Comparison of ENCODE assay signal across 8 cellular contexts in the genomic region with DNA sequence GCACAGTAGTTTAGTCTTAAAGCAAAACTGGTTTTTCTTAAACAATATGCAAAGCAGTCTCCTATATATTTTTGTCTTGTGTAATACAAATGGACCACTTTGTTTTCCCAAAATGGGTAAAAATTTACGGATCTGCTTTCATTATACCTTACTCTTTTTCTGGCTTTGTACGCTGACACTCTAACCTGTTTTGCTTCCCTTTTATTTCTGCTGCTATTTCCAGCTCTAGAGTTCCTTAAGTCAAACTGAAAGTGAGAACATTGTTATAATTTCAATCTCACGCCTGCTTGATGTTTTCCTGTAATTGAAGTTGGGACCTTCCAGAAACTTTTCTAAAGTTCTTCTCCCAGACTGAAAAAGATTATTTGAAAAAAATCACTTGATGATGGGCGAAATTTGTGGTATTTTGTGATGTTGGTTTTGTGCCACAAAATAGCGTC. TPM values are rescaled to one million over a fixed set of nuclear protein-coding genes. Genes with fewer than 3 reads are reported as not detected.
DNase-seq lines count a peak whose midpoint lies in the region; ATAC-seq, FAIRE-seq and TF ChIP-seq lines count a peak whose summit lies in the region.

No MANE protein-coding gene starts in this region.

- H3K9ac ChIP-seq in kidney (ENCODE audit: low read length in 2 of 2): peak overlapping the region; percentile 77 to 89

- ATAC-seq in HG03039 (IDR thresholded peaks at IDR 0.05; ENCODE audit: unreplicated experiment) (peak; percentile 6), HG02623 (IDR thresholded peaks at IDR 0.05; ENCODE audit: unreplicated experiment) (no peak), GM18505 (IDR thresholded peaks at IDR 0.05; ENCODE audit: unreplicated experiment) (no peak)
- ATAC-seq in activated T-helper 17 cell treated with anti-CD3 and anti-CD28 coated beads, Interleukin-2, amount 50 U/mL, for 72 hours (replicated peaks): peak; percentile 6

- H3K4me1 ChIP-seq in kidney (ENCODE audit: control insufficient read depth in 1 of 2, insufficient read depth in 1 of 2, low read depth in 1 of 2, low read length in 2 of 2): no peaks in the 10 kb centered on the region
- peaks cover 26 to 44% of the 10 kb centered on the region in 2 donors for H3K4me1 ChIP-seq in thyroid gland

- peak overlapping the region; percentile 91 for H3K4me3 Mint-ChIP-seq in activated T-helper 17 cell treated with anti-CD3 and anti-CD28 coated beads, Interleukin-2, amount 50 U/mL, for 72 hours

- no peaks in the 10 kb centered on the region for H3K9me3 Mint-ChIP-seq in activated T-helper 17 cell treated with anti-CD3 and anti-CD28 coated beads, Interleukin-2, amount 50 U/mL, for 72 hours

- no peak for TF ChIP-seq POLR2A in thyroid gland (IDR thresholded peaks at IDR 0.05)
- no peak for TF ChIP-seq POLR2A in GM18505 (IDR thresholded peaks at IDR 0.05; ENCODE audit: borderline replicate concordance, extremely low read depth, insufficient read depth, insufficient read length)

- no peaks in the 10 kb centered on the region for H3K27me3 Mint-ChIP-seq in activated T-helper 17 cell treated with anti-CD3 and anti-CD28 coated beads, Interleukin-2, amount 50 U/mL, for 72 hours

- no peaks in the 10 kb centered on the region for H3K27me3 ChIP-seq in thyroid gland

- H3K4me1 Mint-ChIP-seq in activated T-helper 17 cell treated with anti-CD3 and anti-CD28 coated beads, Interleukin-2, amount 50 U/mL, for 72 hours: peaks cover 17% of the 10 kb centered on the region

- H3K27ac Mint-ChIP-seq in activated T-helper 17 cell treated with anti-CD3 and anti-CD28 coated beads, Interleukin-2, amount 50 U/mL, for 72 hours: peak overlapping the region; percentile 99

- DNase-seq in GM10266 (ENCODE audit: extremely low spot score): peak; percentile 25
- DNase-seq in kidney: no peak
- DNase-seq in thyroid gland: no peak
- no peak for DNase-seq in OCI-M2 (lab: John Stamatoyannopoulos, UW; ENCODE audit: unreplicated experiment)

- H3K27ac ChIP-seq in kidney (ENCODE audit: low read depth in 2 of 2, low read length in 2 of 2): peak overlapping the region; percentile 93 to 94
- H3K27ac ChIP-seq in thyroid gland: peak overlapping the region; percentile 85 to 100 (median 99)

- TF ChIP-seq CTCF in GM10266 (IDR thresholded peaks at IDR 0.05; ENCODE audit: control insufficient read depth, insufficient read depth, low read depth, missing control alignments) (no peak), kidney (IDR thresholded peaks at IDR 0.05; ENCODE audit: borderline replicate concordance, extremely low read depth, insufficient read depth) (no peak), thyroid gland (IDR thresholded peaks at IDR 0.05) (no peak)

- WGBS in thyroid gland, 2 donors: 36 to 43% methylated on average over 5 of the region's 5 CpGs

- H3K4me3 ChIP-seq in kidney (ENCODE audit: low read length in 2 of 2) (peak overlapping the region; percentile 72 to 97), thyroid gland (replicated peaks in 1 of 3) (peak overlapping the region in 2 of 3 donors; percentile 62 to 71)

- peaks cover 66% of the 10 kb centered on the region for H3K36me3 Mint-ChIP-seq in activated T-helper 17 cell treated with anti-CD3 and anti-CD28 coated beads, Interleukin-2, amount 50 U/mL, for 72 hours (ENCODE audit: low read depth)

- FAIRE-seq in kidney (lab: Jason Lieb, UNC): no peak

- intact Hi-C loops in kidney (cut with DNase I): no loop called here
- intact Hi-C loops in thyroid gland (cut with DNase I): loop anchor here (5.0 kb wide), 1 partner anchor 130 kb away; a partner anchor contains a TSS

- H3K9me3 ChIP-seq in kidney (ENCODE audit: control insufficient read depth in 1 of 2, low read length in 2 of 2): no peaks in the 10 kb centered on the region
- H3K9me3 ChIP-seq in thyroid gland: no peaks in the 10 kb centered on the region

- H3K36me3 ChIP-seq in kidney (ENCODE audit: control insufficient read depth in 1 of 2, insufficient read depth in 2 of 2, low read length in 2 of 2) (peaks cover 0 to 6% of the 10 kb centered on the region in 2 donors), thyroid gland (no peaks in the 10 kb centered on the region)

RNA-seq across cellular contexts. Expression of a gene that starts 1.7 kb away (rescaled TPM):
- total RNA-seq in activated T-helper 17 cell treated with anti-CD3 and anti-CD28 coated beads, Interleukin-2, amount 50 U/mL, for 72 hours: 100 to 1,000 TPM; 280 to 311 TPM
- total RNA-seq in kidney (230 TPM), thyroid gland (100 to 1,000 TPM; 175 to 274 (median 197) TPM)
- polyA plus RNA-seq in kidney (ENCODE audit: insufficient read depth, low read depth, low replicate concordance): 196 TPM

Comparison
In these comparisons a context has a peak if more than half of its experiments do, and no peak if none do; other contexts are left out.
1. ATAC-seq: peak in HG03039 (single experiment) and activated T-helper 17 cell treated with anti-CD3 and anti-CD28 coated beads, Interleukin-2, amount 50 U/mL, for 72 hours (single experiment); none in HG02623 (single experiment) and GM18505 (single experiment).